In the genomic region with DNA sequence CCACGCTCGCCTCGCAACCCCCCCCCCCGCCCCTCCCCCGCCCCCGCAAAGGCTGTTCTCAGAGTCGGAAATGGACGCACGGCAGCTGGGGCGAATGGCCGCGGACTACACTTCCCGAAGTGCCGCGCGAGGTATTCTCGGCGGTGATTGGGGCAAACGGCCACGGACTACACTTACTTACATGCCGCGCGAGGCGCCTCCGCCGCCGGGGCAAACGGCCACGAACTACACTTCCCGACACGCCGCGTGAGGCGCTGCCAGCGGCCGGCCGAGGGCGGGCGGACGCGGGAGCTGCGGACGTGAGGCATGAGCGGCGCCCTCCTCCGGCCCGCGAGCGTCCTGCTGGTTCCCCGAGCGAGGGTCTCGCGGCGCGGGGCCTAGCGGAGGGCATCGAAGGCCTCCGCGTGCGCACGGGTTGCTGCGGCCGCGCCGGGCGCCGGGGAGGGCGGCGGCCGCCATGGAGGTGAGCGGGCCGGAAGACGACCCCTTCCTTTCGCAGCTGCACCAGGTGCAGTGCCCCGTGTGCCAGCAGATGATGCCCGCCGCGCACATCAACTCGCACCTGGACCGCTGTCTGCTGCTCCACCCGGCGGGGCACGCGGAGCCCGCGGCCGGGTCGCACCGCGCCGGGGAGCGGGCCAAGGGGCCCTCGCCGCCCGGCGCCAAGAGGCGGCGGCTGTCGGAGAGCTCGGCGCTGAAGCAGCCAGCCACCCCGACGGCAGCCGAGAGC, we compare ENCODE assay signal across 8 cellular contexts. TPM values are rescaled to one million over a fixed set of nuclear protein-coding genes. Genes with fewer than 3 reads are reported as not detected.
DNase-seq lines count a peak whose midpoint lies in the region; ATAC-seq, FAIRE-seq and TF ChIP-seq lines count a peak whose summit lies in the region.

A gene (plus strand): TSS at position 228 of the 730 bp plus-strand sequence. CDS start 230 bp downstream, at position 458.

- no peaks in the 10 kb centered on the region for H3K27me3 ChIP-seq in astrocyte (ENCODE audit: insufficient read depth, low read length)

- H3K27ac ChIP-seq in astrocyte (ENCODE audit: low read depth, low read length), result peak within 1 kb of the TSS; percentile 97

- no peaks in the 10 kb centered on the region for H3K36me3 ChIP-seq in astrocyte (ENCODE audit: insufficient read depth, low read length)

- peak within 1 kb of the TSS; percentile 97 for H3K9ac ChIP-seq in astrocyte (ENCODE audit: low read length)

- H4K20me1 ChIP-seq in astrocyte (ENCODE audit: insufficient read depth, low read length), result peaks cover 36% of the 10 kb centered on the region

- peak within 1 kb of the TSS; percentile 96 for H3K4me2 ChIP-seq in astrocyte (ENCODE audit: low read length)

- no peaks in the 10 kb centered on the region for H3K9me3 Mint-ChIP-seq in T-helper 2 cell treated with Interferon-gamma antibody and Interleukin-4, amounts not matched to agents 5 μg/mL and 100 μg/mL, for 36 hours
- H3K9me3 Mint-ChIP-seq in astrocyte (ENCODE audit: unreplicated experiment), result no peaks in the 10 kb centered on the region

- DNase-seq in NCI-H1930 (lab: John Stamatoyannopoulos, UW) (peak; percentile 96 to 99), astrocyte (ENCODE audit: low read depth) (peak; percentile 97), hepatic stellate cell (ENCODE audit: low spot score) (peak; percentile 93), renal cortical epithelial cell (ENCODE audit: low read depth) (peak; percentile 92), GM03348 (ENCODE audit: low spot score) (no peak)
- peak; percentile 98 for DNase-seq in T-helper 2 cell treated with Interferon-gamma antibody and Interleukin-4, amounts not matched to agents 5 μg/mL and 100 μg/mL, for 36 hours (ENCODE audit: low spot score)

- H2AFZ ChIP-seq in astrocyte (ENCODE audit: low read depth, low read length), result peak within 1 kb of the TSS; percentile 94

- H3K9me3 ChIP-seq in astrocyte (ENCODE audit: insufficient read depth, low read depth, low read length), result no peaks in the 10 kb centered on the region

- TF ChIP-seq POLR2A in GM18505 (IDR thresholded peaks at IDR 0.05; ENCODE audit: borderline replicate concordance, extremely low read depth, insufficient read depth, insufficient read length), result peak; percentile 38

- H3K4me3 ChIP-seq in astrocyte (ENCODE audit: insufficient read depth, low read depth, low read length), result peak within 1 kb of the TSS; percentile 91

- H3K36me3 Mint-ChIP-seq in T-helper 2 cell treated with Interferon-gamma antibody and Interleukin-4, amounts not matched to agents 5 μg/mL and 100 μg/mL, for 36 hours (ENCODE audit: low read depth), result peaks cover 17% of the 10 kb centered on the region
- H3K36me3 Mint-ChIP-seq in astrocyte (ENCODE audit: low read depth, unreplicated experiment), result no peaks in the 10 kb centered on the region

- peaks cover 23% of the 10 kb centered on the region for H3K4me1 ChIP-seq in astrocyte (ENCODE audit: insufficient read depth, low read length)

- peak within 1 kb of the TSS; percentile 99 for H3K27ac Mint-ChIP-seq in T-helper 2 cell treated with Interferon-gamma antibody and Interleukin-4, amounts not matched to agents 5 μg/mL and 100 μg/mL, for 36 hours
- peak within 1 kb of the TSS; percentile 97 for H3K27ac Mint-ChIP-seq in astrocyte (ENCODE audit: unreplicated experiment)

- H3K27me3 Mint-ChIP-seq in T-helper 2 cell treated with Interferon-gamma antibody and Interleukin-4, amounts not matched to agents 5 μg/mL and 100 μg/mL, for 36 hours (ENCODE audit: low read depth), result no peaks in the 10 kb centered on the region
- H3K27me3 Mint-ChIP-seq in astrocyte (ENCODE audit: low read depth, unreplicated experiment), result no peaks in the 10 kb centered on the region

- no peak for FAIRE-seq in astrocyte (lab: Jason Lieb, UNC)

- peaks cover 47% of the 10 kb centered on the region for H3K79me2 ChIP-seq in astrocyte (ENCODE audit: insufficient read depth, low read length)

- H3K4me1 Mint-ChIP-seq in T-helper 2 cell treated with Interferon-gamma antibody and Interleukin-4, amounts not matched to agents 5 μg/mL and 100 μg/mL, for 36 hours (ENCODE audit: low read depth), result peaks cover 44% of the 10 kb centered on the region
- peaks cover 21% of the 10 kb centered on the region for H3K4me1 Mint-ChIP-seq in astrocyte (ENCODE audit: low read depth, unreplicated experiment)

- ATAC-seq in GM18505 (IDR thresholded peaks at IDR 0.05; ENCODE audit: unreplicated experiment) (peak; percentile 83), HG02973 (IDR thresholded peaks at IDR 0.05; ENCODE audit: unreplicated experiment) (peak; percentile 83)

- peak within 1 kb of the TSS; percentile 90 for H3K4me3 Mint-ChIP-seq in T-helper 2 cell treated with Interferon-gamma antibody and Interleukin-4, amounts not matched to agents 5 μg/mL and 100 μg/mL, for 36 hours
- H3K4me3 Mint-ChIP-seq in astrocyte (ENCODE audit: unreplicated experiment), result peak within 1 kb of the TSS; percentile 92

- TF ChIP-seq CTCF in astrocyte (IDR thresholded peaks at IDR 0.05; ENCODE audit: insufficient read depth, low read depth, low read length), result peak; percentile 32

RNA-seq across cellular contexts. Expression of the gene that starts here (rescaled TPM):
- total RNA-seq in astrocyte, result 31.3 and 31.5 TPM in 2 replicates
- total RNA-seq in renal cortical epithelial cell, result 55.2 and 58.5 TPM in 2 replicates
